In genomic region chr11:80684230-80684629, GRCh38 we compare ENCODE assay signal across 4 cellular contexts.
A peak's percentile ranks its signal among the peaks of the same experiment; 100 is the strongest.
DNase-seq lines count a peak whose midpoint lies in the region; ATAC-seq, FAIRE-seq and TF ChIP-seq lines count a peak whose summit lies in the region.
"Not testable (repeated sequence)": the region's sequence is repeated elsewhere in the genome, so short reads cannot be mapped to it uniquely, and the experiment has no call there.

No MANE protein-coding gene starts in this region.

- DNase-seq in colonic mucosa (peak; percentile 49), mucosa of descending colon (peak in 1 of 3 donors; percentile 65), small intestine (peak; percentile 1)
- DNase-seq in left colon = not testable (repeated sequence)

- H3K36me3 ChIP-seq in colonic mucosa; mucosa of descending colon (ENCODE audit: low read depth); small intestine (ENCODE audit: control insufficient read depth in 2 of 2, insufficient read depth in 2 of 2, low read length in 2 of 2): not testable (repeated sequence)

- FAIRE-seq in small intestine (lab: Jason Lieb, UNC) = not testable (repeated sequence)

- not testable (repeated sequence) for H3K9ac ChIP-seq in colonic mucosa (ENCODE audit: low read depth in 2 of 2, low read length in 2 of 2)

- H3K4me3 ChIP-seq in colonic mucosa; mucosa of descending colon; small intestine (ENCODE audit: low read depth in 1 of 2, low read length in 2 of 2): not testable (repeated sequence)

- H3K27ac ChIP-seq in colonic mucosa; small intestine (ENCODE audit: low read depth in 1 of 2, low read length in 1 of 2): not testable (repeated sequence)

- WGBS in small intestine, 3 donors = 45 to 59% (median 49%) methylated on average over 4 of the region's 4 CpGs

- ATAC-seq in left colon (peak; percentile 96), mucosa of descending colon (peak; percentile 86)

- H3K27me3 ChIP-seq in colonic mucosa; small intestine (ENCODE audit: control insufficient read depth in 2 of 2, insufficient read depth in 2 of 2, low read length in 2 of 2): not testable (repeated sequence)

- H3K4me1 ChIP-seq in colonic mucosa; mucosa of descending colon (ENCODE audit: low read depth); small intestine (ENCODE audit: control insufficient read depth in 2 of 2, insufficient read depth in 1 of 2, low read depth in 1 of 2, low read length in 1 of 2): not testable (repeated sequence)

- not testable (repeated sequence) for H3K9me3 ChIP-seq in colonic mucosa; mucosa of descending colon; small intestine (ENCODE audit: control insufficient read depth, low read depth)

- intact Hi-C loops in colonic mucosa (cut with DNase I); left colon (cut with DNase I, micrococcal nuclease); mucosa of descending colon (cut with DNase I, micrococcal nuclease): not testable (repeated sequence)

- not testable (repeated sequence) for TF ChIP-seq CTCF in colonic mucosa (IDR thresholded peaks at IDR 0.05); mucosa of descending colon (IDR thresholded peaks at IDR 0.05)
